23 cellular contexts compared by ENCODE assay signal in genomic region chr3:160217675-160218074, GRCh38. TPM values are rescaled to one million over a fixed set of nuclear protein-coding genes. Genes with fewer than 3 reads are reported as not detected.
DNase-seq lines count a peak whose midpoint lies in the region; ATAC-seq and TF ChIP-seq lines count a peak whose summit lies in the region.
"Had no signal": no experiment of that assay in that cellular context is flagged by ENCODE, and none has a peak within 500 bp of the region (broad histone marks: within the 10 kb centered on the region; RNA-seq: fewer than 3 reads in every experiment).

No MANE protein-coding gene starts in this region.

- H3K27me3 Mint-ChIP-seq in WTC11 (ENCODE audit: low read depth) (peaks cover 16% of the 10 kb centered on the region), neural progenitor cell (ENCODE audit: insufficient read depth, low read depth) (peaks cover 12% of the 10 kb centered on the region)

- H3K36me3 ChIP-seq in BE2C: no peaks in the 10 kb centered on the region
- H3K36me3 ChIP-seq in neural progenitor cell: no peaks in the 10 kb centered on the region
- H3K36me3 ChIP-seq: BLaER1 had no signal

- TF ChIP-seq CTCF in BE2C (IDR thresholded peaks at IDR 0.05; ENCODE audit: low read depth, low read length): no peak
- no peak for TF ChIP-seq CTCF in WTC11 (IDR thresholded peaks at IDR 0.05)
- TF ChIP-seq CTCF in neural progenitor cell (IDR thresholded peaks at IDR 0.05): no peak

- no peaks in the 10 kb centered on the region for H3K9me3 Mint-ChIP-seq in WTC11
- H3K9me3 Mint-ChIP-seq in neural progenitor cell: no peaks in the 10 kb centered on the region
- H3K9me3 Mint-ChIP-seq: CD14-positive monocyte; CD4-positive, alpha-beta memory T cell; HFFc6; IgD-negative memory B cell had no signal

- DNase-seq in NCI-H2171 treated with DMSO at 0.1 percent for 48 hours (lab: John Stamatoyannopoulos, UW) (peak; percentile 21), NCI-H2171 (lab: John Stamatoyannopoulos, UW) (no peak), BE2C (peak; percentile 23), WTC11 (ENCODE audit: low spot score) (no peak), neural progenitor cell (ENCODE audit: low spot score) (no peak), cortex of kidney (lab: John Stamatoyannopoulos, UW) (no peak)
- DNase-seq: AML-193; Calu3; CD4-positive, alpha-beta memory T cell; DMS79 treated with DMSO at 0.1 percent for 48 hours; GM23248; H7; HFFc6 had no signal

- CTCF ChIA-PET in WTC11 (lab: Charles Lee): interaction anchor here (0.9 to 1.5 kb wide), 3 partner anchors 8 to 186 kb away, joined by 4 read pairs; no protein-coding TSS in a partner anchor

- peaks cover 5% of the 10 kb centered on the region for H4K20me1 ChIP-seq in neural progenitor cell (ENCODE audit: low read depth)
- H4K20me1 ChIP-seq: BLaER1 had no signal

- H3K36me3 Mint-ChIP-seq in WTC11: no peaks in the 10 kb centered on the region
- no peaks in the 10 kb centered on the region for H3K36me3 Mint-ChIP-seq in neural progenitor cell
- H3K36me3 Mint-ChIP-seq: CD14-positive monocyte; CD4-positive, alpha-beta memory T cell; IgD-negative memory B cell had no signal

- H3K4me3 ChIP-seq in BE2C (ENCODE audit: low read depth, low read length): no peak overlapping the region
- H3K4me3 ChIP-seq in neural progenitor cell: no peak overlapping the region
- H3K4me3 ChIP-seq: A549, BLaER1, GM12878, GM23248 had no signal

- POLR2A ChIA-PET in WTC11 (lab: Charles Lee): no interaction called here

- H3K79me2 ChIP-seq in neural progenitor cell (ENCODE audit: low read depth): no peaks in the 10 kb centered on the region

- no peak overlapping the region for H3K4me3 Mint-ChIP-seq in WTC11
- H3K4me3 Mint-ChIP-seq in neural progenitor cell: no peak overlapping the region
- H3K4me3 Mint-ChIP-seq: CD14-positive monocyte; CD4-positive, alpha-beta memory T cell; HFFc6; IgD-negative memory B cell had no signal

- peaks cover 13% of the 10 kb centered on the region for H3F3A ChIP-seq in neural progenitor cell (ENCODE audit: low read depth)

- no peak overlapping the region for H3K9ac ChIP-seq in neural progenitor cell
- H3K9ac ChIP-seq: BLaER1, GM23248 had no signal

- H3K4me2 ChIP-seq in neural progenitor cell: peak overlapping the region; percentile 27
- H3K4me2 ChIP-seq: A549, BLaER1 had no signal

- H3K27ac ChIP-seq in neural progenitor cell: no peak overlapping the region
- H3K27ac ChIP-seq: 22Rv1, A549, BLaER1, GM23248 had no signal

- H3K9me3 ChIP-seq in BE2C (no peaks in the 10 kb centered on the region), neural progenitor cell (ENCODE audit: low read depth) (no peaks in the 10 kb centered on the region)
- H3K9me3 ChIP-seq: A549, BLaER1 had no signal

- no peak overlapping the region for H3K27ac Mint-ChIP-seq in WTC11
- H3K27ac Mint-ChIP-seq in neural progenitor cell: no peak overlapping the region
- H3K27ac Mint-ChIP-seq: CD4-positive, alpha-beta memory T cell; HFFc6; IgD-negative memory B cell had no signal

- H3K4me1 ChIP-seq in BE2C (peaks cover 8% of the 10 kb centered on the region), neural progenitor cell (peaks cover 16% of the 10 kb centered on the region)
- H3K4me1 ChIP-seq: A549, BLaER1 had no signal

- peak overlapping the region; percentile 24 for H2AFZ ChIP-seq in neural progenitor cell (replicated peaks)
- H2AFZ ChIP-seq: GM23248 had no signal

- H3K4me1 Mint-ChIP-seq in WTC11 (peaks cover 3% of the 10 kb centered on the region; the same call in 1 of the 2 replicates), neural progenitor cell (peaks cover 7% of the 10 kb centered on the region)
- H3K4me1 Mint-ChIP-seq: CD14-positive monocyte; CD4-positive, alpha-beta memory T cell; IgD-negative memory B cell had no signal

- ATAC-seq in WTC11: peak; percentile 75
- no peak for ATAC-seq in GM21737 (IDR thresholded peaks at IDR 0.05; ENCODE audit: unreplicated experiment)
- ATAC-seq: A549, GM12878, HCT116, HepG2 had no signal

- no peaks in the 10 kb centered on the region for H3K27me3 ChIP-seq in BE2C
- H3K27me3 ChIP-seq in neural progenitor cell: peaks cover 42% of the 10 kb centered on the region
- H3K27me3 ChIP-seq: BLaER1 had no signal

TF ChIP-seq in WTC11, 78 proteins besides CTCF, POLR2A, EP300 and RAD21:
- no peak for TF ChIP-seq ZNF425 (CRISPR knock-in tag; conservative IDR thresholded peaks at IDR 0.05)

RNA-seq across cellular contexts. Expression of gene C3orf80, which starts 7.5 kb away (rescaled TPM):
- polyA plus RNA-seq in BE2C (2012; ENCODE audit: insufficient read depth, insufficient read length, low read depth): 0.39 TPM
- total RNA-seq in WTC11 (2021) (0.41 to 0.66 TPM (median 0.66 TPM) in 3 replicates), neural progenitor cell (ENCODE audit: low replicate concordance) (not detected in 2 replicates)
- total RNA-seq: CD4-positive, alpha-beta memory T cell; G401; GM12878 had no signal
- polyA plus RNA-seq: CD14-positive monocyte; CD4-positive, alpha-beta memory T cell; IgD-negative memory B cell had no signal

Comparison
In these comparisons a context has a peak if more than half of its experiments do, and no peak if none do; other contexts are left out.
1. DNase-seq: peak in NCI-H2171 treated with DMSO at 0.1 percent for 48 hours (single experiment) and BE2C (single experiment); none in NCI-H2171 (single experiment), WTC11 (single experiment), neural progenitor cell (single experiment) and cortex of kidney (single experiment).